In genomic region chr10:69453759-69454158, GRCh38 we compare ENCODE assay signal across 24 cellular contexts. TPM values are rescaled to one million over a fixed set of nuclear protein-coding genes. Genes with fewer than 3 reads are reported as not detected.
DNase-seq lines count a peak whose midpoint lies in the region; ATAC-seq and TF ChIP-seq lines count a peak whose summit lies in the region.
"Had no signal": no experiment of that assay in that cellular context is flagged by ENCODE, and none has a peak within 500 bp of the region (broad histone marks: within the 10 kb centered on the region; RNA-seq: fewer than 3 reads in every experiment).

No MANE protein-coding gene starts in this region.

- H3K27me3 ChIP-seq in muscle layer of duodenum (ENCODE audit: low read depth, low read length) (no peaks in the 10 kb centered on the region), subcutaneous abdominal adipose tissue (ENCODE audit: control insufficient read depth in 5 of 5, insufficient read depth in 4 of 5, low read length in 5 of 5) (no peaks in the 10 kb centered on the region)
- H3K27me3 ChIP-seq: right atrium auricular region had no signal

- no peaks in the 10 kb centered on the region for H3K36me3 Mint-ChIP-seq in brain
- peaks cover 12% of the 10 kb centered on the region for H3K36me3 Mint-ChIP-seq in effector memory CD8-positive, alpha-beta T cell (ENCODE audit: insufficient read depth)
- H3K36me3 Mint-ChIP-seq: activated naive CD4-positive, alpha-beta T cell treated with anti-CD3 and anti-CD28 coated beads, Interleukin-2, amount 50 U/mL, for 72 hours; CD8-positive, alpha-beta memory T cell; naive B cell; T-cell had no signal

- H3K4me1 Mint-ChIP-seq in brain, result peaks cover 36% of the 10 kb centered on the region
- H3K4me1 Mint-ChIP-seq in effector memory CD8-positive, alpha-beta T cell (ENCODE audit: low read depth in 2 of 2), result peaks cover 12 to 29% of the 10 kb centered on the region in 2 donors

- TF ChIP-seq CTCF in LNCaP clone FGC (IDR thresholded peaks at IDR 0.05; ENCODE audit: control insufficient read depth, extremely low read depth, insufficient read depth), result no peak
- TF ChIP-seq CTCF in brain (conservative IDR thresholded peaks at IDR 0.05), result no peak

- H3K36me3 ChIP-seq in muscle layer of duodenum (ENCODE audit: control insufficient read depth in 1 of 2, insufficient read depth in 2 of 2, low read length in 2 of 2) (no peaks in the 10 kb centered on the region), subcutaneous abdominal adipose tissue (ENCODE audit: control insufficient read depth in 5 of 5, insufficient read depth in 5 of 5, low read length in 5 of 5) (peaks cover 0 to 17% (median 14%) of the 10 kb centered on the region in 5 donors)
- H3K36me3 ChIP-seq: right atrium auricular region, suprapubic skin had no signal

- H3K27ac ChIP-seq in muscle layer of duodenum (ENCODE audit: low read length), result peak overlapping the region; percentile 14
- H3K27ac ChIP-seq in subcutaneous abdominal adipose tissue (ENCODE audit: low read depth, low read length), result peak overlapping the region; percentile 89
- H3K27ac ChIP-seq: right atrium auricular region, suprapubic skin had no signal

- peaks cover 0 to 3% (median 0%) of the 10 kb centered on the region in 5 experiments for H3K9me3 Mint-ChIP-seq in brain
- no peaks in the 10 kb centered on the region for H3K9me3 Mint-ChIP-seq in effector memory CD8-positive, alpha-beta T cell
- H3K9me3 Mint-ChIP-seq: activated naive CD4-positive, alpha-beta T cell treated with anti-CD3 and anti-CD28 coated beads, Interleukin-2, amount 50 U/mL, for 72 hours; CD8-positive, alpha-beta memory T cell; central memory CD8-positive, alpha-beta T cell; naive B cell; T-cell had no signal

- peak overlapping the region in 3 of 5 donors; percentile 11 to 65 (median 55) for H3K9ac ChIP-seq in subcutaneous abdominal adipose tissue (ENCODE audit: low read length in 5 of 5)

- peak overlapping the region in 3 of 5 experiments; percentile 19 to 85 (median 54) for H3K4me3 Mint-ChIP-seq in brain
- H3K4me3 Mint-ChIP-seq in effector memory CD8-positive, alpha-beta T cell, result no peak overlapping the region
- H3K4me3 Mint-ChIP-seq: central memory CD8-positive, alpha-beta T cell had no signal

- H3K27me3 Mint-ChIP-seq in brain, result peaks cover 7% of the 10 kb centered on the region
- peaks cover 0 to 16% of the 10 kb centered on the region in 2 donors for H3K27me3 Mint-ChIP-seq in effector memory CD8-positive, alpha-beta T cell

- ATAC-seq in HG03139 (IDR thresholded peaks at IDR 0.05; ENCODE audit: unreplicated experiment), result no peak
- no peak for ATAC-seq in effector memory CD8-positive, alpha-beta T cell (replicated peaks)
- ATAC-seq: activated naive CD4-positive, alpha-beta T cell treated with anti-CD3 and anti-CD28 coated beads, Interleukin-2, amount 50 U/mL, for 72 hours; T-cell had no signal

- no peak overlapping the region for H3K27ac Mint-ChIP-seq in brain
- H3K27ac Mint-ChIP-seq in effector memory CD8-positive, alpha-beta T cell, result no peak overlapping the region
- H3K27ac Mint-ChIP-seq: activated naive CD4-positive, alpha-beta T cell treated with anti-CD3 and anti-CD28 coated beads, Interleukin-2, amount 50 U/mL, for 72 hours; CD8-positive, alpha-beta memory T cell; naive B cell; T-cell had no signal

- DNase-seq in LNCaP clone FGC (ENCODE audit: low read depth) (peak; percentile 84), RPMI8226 (no peak)
- no peak for DNase-seq in effector memory CD8-positive, alpha-beta T cell
- DNase-seq in stimulated activated CD4-positive, alpha-beta T cell treated with anti-CD3 and anti-CD28 coated beads, Interleukin-12 subunit alpha, Interleukin-12 subunit beta, amount 100 ng/mL, for 4 hours, result no peak
- DNase-seq: activated CD4-positive, alpha-beta T cell treated with anti-CD3 and anti-CD28 coated beads for 4 hours; activated T-cell treated with anti-CD3 and anti-CD28 coated beads, Interleukin-2, amount 50 U/mL, for 48 hours; aorta; CD8-positive, alpha-beta memory T cell; islet precursor cell; KG1; MV-4-11; naive B cell; NCI-H187 treated with DMSO at 0.1 percent for 48 hours; NCI-H2227 treated with DMSO at 0.1 percent for 48 hours; SIG-M5; T-cell had no signal

- no peaks in the 10 kb centered on the region for H3K9me3 ChIP-seq in muscle layer of duodenum (ENCODE audit: control insufficient read depth in 1 of 2, low read length in 2 of 2)
- no peaks in the 10 kb centered on the region for H3K9me3 ChIP-seq in subcutaneous abdominal adipose tissue (ENCODE audit: control insufficient read depth in 5 of 5, low read length in 5 of 5)
- H3K9me3 ChIP-seq: right atrium auricular region, suprapubic skin had no signal

- H3K4me1 ChIP-seq in muscle layer of duodenum (ENCODE audit: control insufficient read depth in 1 of 2, insufficient read depth in 2 of 2, low read length in 2 of 2), result peaks cover 12 to 49% of the 10 kb centered on the region in 2 donors
- peaks cover 26 to 89% (median 87%) of the 10 kb centered on the region in 5 donors for H3K4me1 ChIP-seq in subcutaneous abdominal adipose tissue (ENCODE audit: control insufficient read depth in 5 of 5, insufficient read depth in 5 of 5, low read length in 5 of 5)

- H3K4me3 ChIP-seq in LNCaP clone FGC (ENCODE audit: low read depth, low read length) (no peak overlapping the region), muscle layer of duodenum (ENCODE audit: low read depth in 1 of 2, low read length in 2 of 2) (no peak overlapping the region), subcutaneous abdominal adipose tissue (ENCODE audit: low read depth in 1 of 5, low read length in 5 of 5) (peak overlapping the region in 3 of 5 donors; percentile 80 to 97 (median 84))
- H3K4me3 ChIP-seq: right atrium auricular region, suprapubic skin had no signal

RNA-seq across cellular contexts. Expression of gene TSPAN15, which starts 2.5 kb away (rescaled TPM):
- 38.4 TPM for polyA plus RNA-seq in brain (ENCODE audit: insufficient read depth, low read depth, low replicate concordance)

RNA-seq across cellular contexts. Expression of gene TACR2, which starts 37.0 kb away (rescaled TPM):
- 1.0 TPM for polyA plus RNA-seq in brain (ENCODE audit: insufficient read depth, low read depth, low replicate concordance)
- polyA plus RNA-seq: CD8-positive, alpha-beta memory T cell had no signal

Comparison
In these comparisons a context has a peak if more than half of its experiments do, and no peak if none do; other contexts are left out.
1. H3K4me3 ChIP-seq: peak in subcutaneous abdominal adipose tissue (3 of 5); none in LNCaP clone FGC (single experiment) and muscle layer of duodenum (0 of 2).
2. H3K4me3 Mint-ChIP-seq: peak in brain (3 of 5); none in effector memory CD8-positive, alpha-beta T cell (0 of 2).